In genomic region chr2:205925373-205926337, GRCh38 we compare ENCODE assay signal across 8 cellular contexts.
DNase-seq lines count a peak whose midpoint lies in the region; ATAC-seq and TF ChIP-seq lines count a peak whose summit lies in the region.

No MANE protein-coding gene starts in this region.

- H3K27ac Mint-ChIP-seq in CD4-positive, alpha-beta memory T cell, result peak overlapping the region in 1 of 7 donors; percentile 7
- no peak overlapping the region for H3K27ac Mint-ChIP-seq in natural killer cell treated with Interleukin-12 subunit alpha and Interleukin-12 subunit beta and Interleukin-15 and Interleukin-18, amount 100 ng/mL, for 72 hours

- H3K4me3 Mint-ChIP-seq in CD4-positive, alpha-beta memory T cell, result peak overlapping the region in 4 of 8 donors; percentile 21 to 60 (median 41)
- peak overlapping the region; percentile 4 for H3K4me3 Mint-ChIP-seq in activated T-cell treated with anti-CD3 and anti-CD28 coated beads, Interleukin-2, amount 50 U/mL, for 4 hours
- H3K4me3 Mint-ChIP-seq in natural killer cell treated with Interleukin-12 subunit alpha and Interleukin-12 subunit beta and Interleukin-15 and Interleukin-18, amount 100 ng/mL, for 72 hours, result no peak overlapping the region

- H3K4me3 ChIP-seq in CD4-positive, alpha-beta memory T cell (ENCODE audit: low read length in 2 of 2), result no peak overlapping the region
- peak overlapping the region; percentile 69 for H3K4me3 ChIP-seq in OCI-LY3 (ENCODE audit: low read length)
- H3K4me3 ChIP-seq in fibroblast of lung (replicated peaks in 1 of 4; ENCODE audit: control extremely low read depth in 1 of 4, insufficient read depth in 1 of 4, low read depth in 3 of 4, low read length in 4 of 4), result peak overlapping the region in 3 of 4 experiments; percentile 39 to 51 (median 46)

- H4K20me1 ChIP-seq in OCI-LY3 (ENCODE audit: insufficient read depth, low read length) (no peaks in the 10 kb centered on the region), fibroblast of lung (ENCODE audit: control insufficient read depth, extremely low read depth, insufficient read depth, low read length) (no peaks in the 10 kb centered on the region)

- no peaks in the 10 kb centered on the region for H3K36me3 ChIP-seq in CD4-positive, alpha-beta memory T cell (ENCODE audit: insufficient read depth, low read length)
- H3K36me3 ChIP-seq in OCI-LY3 (replicated peaks; ENCODE audit: low read depth, low read length) (no peaks in the 10 kb centered on the region), fibroblast of lung (ENCODE audit: control insufficient read depth, insufficient read depth, low read length) (no peaks in the 10 kb centered on the region)

- H3K4me2 ChIP-seq in OCI-LY3 (ENCODE audit: low read length) (peak overlapping the region; percentile 84), fibroblast of lung (ENCODE audit: extremely low read depth, insufficient read depth, low read length) (peak overlapping the region; percentile 84)

- peak; percentile 88 for TF ChIP-seq CTCF in OCI-LY3 (IDR thresholded peaks at IDR 0.05; ENCODE audit: low read depth, low read length)
- peak; percentile 88 to 91 for TF ChIP-seq CTCF in fibroblast of lung (conservative IDR thresholded peaks at IDR 0.05 in 1 of 2, IDR thresholded peaks at IDR 0.05 in 1 of 2; ENCODE audit: low read depth in 1 of 2, low read length in 2 of 2)

- POLR2A ChIA-PET in CD4-positive, alpha-beta memory T cell (lab: Charles Lee; ENCODE audit: partially characterized antibody), result no interaction called here

- H3K9ac ChIP-seq in OCI-LY3 (ENCODE audit: low read length) (no peak overlapping the region), fibroblast of lung (ENCODE audit: insufficient read depth, low read length) (no peak overlapping the region)

- H3K4me1 ChIP-seq in CD4-positive, alpha-beta memory T cell (ENCODE audit: insufficient read depth, low read length), result peaks cover 10% of the 10 kb centered on the region
- H3K4me1 ChIP-seq in OCI-LY3 (ENCODE audit: low read length) (peaks cover 9% of the 10 kb centered on the region; the same call in 1 of the 2 replicates), fibroblast of lung (ENCODE audit: control insufficient read depth, extremely low read depth, insufficient read depth, low read length) (no peaks in the 10 kb centered on the region)

- H3K27ac ChIP-seq in CD4-positive, alpha-beta memory T cell (ENCODE audit: low read depth, low read length), result no peak overlapping the region
- H3K27ac ChIP-seq in OCI-LY3 (ENCODE audit: low read length), result no peak overlapping the region
- no peak overlapping the region for H3K27ac ChIP-seq in fibroblast of lung (ENCODE audit: insufficient read depth, low read length)

- no peaks in the 10 kb centered on the region for H3K36me3 Mint-ChIP-seq in CD4-positive, alpha-beta memory T cell
- no peaks in the 10 kb centered on the region for H3K36me3 Mint-ChIP-seq in activated T-cell treated with anti-CD3 and anti-CD28 coated beads, Interleukin-2, amount 50 U/mL, for 4 hours (ENCODE audit: insufficient read depth)
- H3K36me3 Mint-ChIP-seq in natural killer cell treated with Interleukin-12 subunit alpha and Interleukin-12 subunit beta and Interleukin-15 and Interleukin-18, amount 100 ng/mL, for 72 hours, result no peaks in the 10 kb centered on the region

- peak; percentile 45 to 55 (median 49) for DNase-seq in CD4-positive, alpha-beta memory T cell
- DNase-seq in activated T-cell treated with anti-CD3 and anti-CD28 coated beads, Interleukin-2, amount 50 U/mL, for 4 hours, result peak; percentile 58
- peak; percentile 49 to 61 for DNase-seq in fibroblast of lung (ENCODE audit: low read depth in 2 of 2)
- DNase-seq in natural killer cell treated with Interleukin-12 subunit alpha and Interleukin-12 subunit beta and Interleukin-15 and Interleukin-18, amount 100 ng/mL, for 72 hours (ENCODE audit: low spot score), result peak; percentile 74
- peak; percentile 60 for DNase-seq in stimulated activated naive CD4-positive, alpha-beta T cell treated with Interleukin-2 at 50 U/mL for 16 hours (lab: John Stamatoyannopoulos, UW)

- no peaks in the 10 kb centered on the region for H3K79me2 ChIP-seq in OCI-LY3 (ENCODE audit: low read length)
- no peaks in the 10 kb centered on the region for H3K79me2 ChIP-seq in fibroblast of lung (ENCODE audit: control insufficient read depth, insufficient read depth, low read length)

- ATAC-seq in GM19395 (IDR thresholded peaks at IDR 0.05; ENCODE audit: unreplicated experiment) (peak; percentile 90), HG03457 (IDR thresholded peaks at IDR 0.05; ENCODE audit: unreplicated experiment) (peak; percentile 78)
- ATAC-seq in activated T-cell treated with anti-CD3 and anti-CD28 coated beads, Interleukin-2, amount 50 U/mL, for 4 hours, result peak; percentile 88 to 92
- peak; percentile 82 for ATAC-seq in natural killer cell treated with Interleukin-12 subunit alpha and Interleukin-12 subunit beta and Interleukin-15 and Interleukin-18, amount 100 ng/mL, for 72 hours

- no peaks in the 10 kb centered on the region for H3K9me3 Mint-ChIP-seq in CD4-positive, alpha-beta memory T cell
- no peaks in the 10 kb centered on the region for H3K9me3 Mint-ChIP-seq in activated T-cell treated with anti-CD3 and anti-CD28 coated beads, Interleukin-2, amount 50 U/mL, for 4 hours
- H3K9me3 Mint-ChIP-seq in natural killer cell treated with Interleukin-12 subunit alpha and Interleukin-12 subunit beta and Interleukin-15 and Interleukin-18, amount 100 ng/mL, for 72 hours, result no peaks in the 10 kb centered on the region

- H3K27me3 ChIP-seq in CD4-positive, alpha-beta memory T cell (ENCODE audit: insufficient read depth, low read length), result peaks cover 8% of the 10 kb centered on the region
- H3K27me3 ChIP-seq in OCI-LY3 (ENCODE audit: low read depth, low read length), result peaks cover 38% of the 10 kb centered on the region
- H3K27me3 ChIP-seq in fibroblast of lung (ENCODE audit: control insufficient read depth, insufficient read depth, low read length), result peaks cover 16% of the 10 kb centered on the region

- intact Hi-C loops in CD4-positive, alpha-beta memory T cell (cut with micrococcal nuclease), result loop anchor here (1.0 to 5.0 kb wide), 3 partner anchors 158 to 1781 kb away; no protein-coding TSS in a partner anchor

- H3K4me1 Mint-ChIP-seq in CD4-positive, alpha-beta memory T cell, result peaks cover 4 to 15% (median 8%) of the 10 kb centered on the region in 4 donors
- peaks cover 8% of the 10 kb centered on the region for H3K4me1 Mint-ChIP-seq in activated T-cell treated with anti-CD3 and anti-CD28 coated beads, Interleukin-2, amount 50 U/mL, for 4 hours (ENCODE audit: low read depth)
- peaks cover 4 to 8% of the 10 kb centered on the region in 2 donors for H3K4me1 Mint-ChIP-seq in natural killer cell treated with Interleukin-12 subunit alpha and Interleukin-12 subunit beta and Interleukin-15 and Interleukin-18, amount 100 ng/mL, for 72 hours (ENCODE audit: low read depth in 2 of 2)

- peak overlapping the region; percentile 69 for H2AFZ ChIP-seq in OCI-LY3 (ENCODE audit: low read depth, low read length)
- no peak overlapping the region for H2AFZ ChIP-seq in fibroblast of lung (ENCODE audit: low read length)

- no peaks in the 10 kb centered on the region for H3K9me3 ChIP-seq in CD4-positive, alpha-beta memory T cell (ENCODE audit: control insufficient read depth in 1 of 2, low read length in 2 of 2)
- H3K9me3 ChIP-seq in OCI-LY3 (ENCODE audit: insufficient read depth, low read length) (no peaks in the 10 kb centered on the region), fibroblast of lung (ENCODE audit: control insufficient read depth, insufficient read depth, low read depth, low read length) (no peaks in the 10 kb centered on the region)

- CTCF ChIA-PET in CD4-positive, alpha-beta memory T cell (lab: Charles Lee; ENCODE audit: partially characterized antibody), result interaction anchor here (0.6 to 2.1 kb wide), 16 partner anchors 9 to 1671 kb away, joined by 3 to 9 read pairs (median 3); no protein-coding TSS in a partner anchor

- peaks cover 46 to 51% of the 10 kb centered on the region in 2 donors for H3K27me3 Mint-ChIP-seq in CD4-positive, alpha-beta memory T cell
- H3K27me3 Mint-ChIP-seq in activated T-cell treated with anti-CD3 and anti-CD28 coated beads, Interleukin-2, amount 50 U/mL, for 4 hours (ENCODE audit: low read depth), result peaks cover 45% of the 10 kb centered on the region
- H3K27me3 Mint-ChIP-seq in natural killer cell treated with Interleukin-12 subunit alpha and Interleukin-12 subunit beta and Interleukin-15 and Interleukin-18, amount 100 ng/mL, for 72 hours, result peaks cover 42 to 61% of the 10 kb centered on the region in 2 donors

Comparison
In these comparisons a context has a peak if more than half of its experiments do, and no peak if none do; other contexts are left out.
1. H3K4me3 ChIP-seq: peak in OCI-LY3 (single experiment) and fibroblast of lung (3 of 4); none in CD4-positive, alpha-beta memory T cell (0 of 2).
2. Peak in every context shown above with its lines, with median percentiles within 50 percentile points of each other: DNase-seq and ATAC-seq.